11 cellular contexts compared by ENCODE assay signal in genomic region chr10:4083509-4084003, GRCh38.
A peak's percentile ranks its signal among the peaks of the same experiment; 100 is the strongest.
DNase-seq lines count a peak whose midpoint lies in the region; ATAC-seq, FAIRE-seq and TF ChIP-seq lines count a peak whose summit lies in the region.
"Had no signal": no experiment of that assay in that cellular context is flagged by ENCODE, and none has a peak within 500 bp of the region (broad histone marks: within the 10 kb centered on the region; RNA-seq: fewer than 3 reads in every experiment).

No MANE protein-coding gene starts in this region.

- H3K36me3 Mint-ChIP-seq in nephron (ENCODE audit: low read depth), result no peaks in the 10 kb centered on the region

- POLR2A ChIA-PET in GM10248 (lab: Yijun Ruan, JAX), result no interaction called here

- no peak for ATAC-seq in HG02610 (IDR thresholded peaks at IDR 0.05; ENCODE audit: unreplicated experiment)

- H3K27ac Mint-ChIP-seq in nephron, result peak overlapping the region; percentile 85 to 97 (median 93)
- H3K27ac Mint-ChIP-seq: activated B cell treated with CpG ODN at 0.5 μM for 24 hours, progenitor cell of endocrine pancreas had no signal

- H3K9me3 Mint-ChIP-seq in nephron, result no peaks in the 10 kb centered on the region
- H3K9me3 Mint-ChIP-seq: activated B cell treated with CpG ODN at 0.5 μM for 24 hours had no signal

- H3K4me1 Mint-ChIP-seq in nephron, result peaks cover 53% of the 10 kb centered on the region

- TF ChIP-seq CTCF in fibroblast of mammary gland (conservative IDR thresholded peaks at IDR 0.05; ENCODE audit: control insufficient read depth, insufficient read depth, low read depth, low read length) (no peak), nephron (IDR thresholded peaks at IDR 0.05; ENCODE audit: unreplicated experiment in 3 of 3) (no peak), GM10248 (IDR thresholded peaks at IDR 0.05; ENCODE audit: control extremely low read depth, extremely low read depth, low read depth, missing control alignments) (no peak)

- no peak for FAIRE-seq in RCC 7860 (lab: Jason Lieb, UNC)

- no peaks in the 10 kb centered on the region for H3K27me3 Mint-ChIP-seq in nephron (ENCODE audit: low read depth)
- H3K27me3 Mint-ChIP-seq: activated B cell treated with CpG ODN at 0.5 μM for 24 hours, progenitor cell of endocrine pancreas had no signal

- CTCF ChIA-PET in GM10248 (lab: Yijun Ruan, JAX), result interaction anchor here (1.0 to 1.4 kb wide), 2 partner anchors 12 to 27 kb away, joined by 3 to 6 read pairs; no protein-coding TSS in a partner anchor

- DNase-seq in AG08395 (ENCODE audit: low spot score) (peak; percentile 32), NCI-H446 (lab: John Stamatoyannopoulos, UW) (peak; percentile 2 to 38), fibroblast of mammary gland (ENCODE audit: low read depth) (peak; percentile 66), RCC 7860 (ENCODE audit: low spot score) (no peak), HUDEP-2 (lab: John Stamatoyannopoulos, UW; ENCODE audit: unreplicated experiment in 76 of 76) (no peak), GM10248 (ENCODE audit: extremely low spot score) (no peak)
- DNase-seq: activated B cell treated with CpG ODN at 0.5 μM for 24 hours; effector CD8-positive, alpha-beta T cell had no signal

- H3K4me3 ChIP-seq in fibroblast of mammary gland (ENCODE audit: control insufficient read depth, low read depth, low read length), result no peak overlapping the region

- peak overlapping the region in 1 of 3 experiments; percentile 19 for H3K4me3 Mint-ChIP-seq in nephron
- H3K4me3 Mint-ChIP-seq: activated B cell treated with CpG ODN at 0.5 μM for 24 hours had no signal

Comparison
In these comparisons a context has a peak if more than half of its experiments do, and no peak if none do; other contexts are left out.
1. DNase-seq: peak in AG08395 (single experiment), NCI-H446 (2 of 2) and fibroblast of mammary gland (single experiment); none in RCC 7860 (single experiment), HUDEP-2 (0 of 76) and GM10248 (single experiment).